In the genomic region with DNA sequence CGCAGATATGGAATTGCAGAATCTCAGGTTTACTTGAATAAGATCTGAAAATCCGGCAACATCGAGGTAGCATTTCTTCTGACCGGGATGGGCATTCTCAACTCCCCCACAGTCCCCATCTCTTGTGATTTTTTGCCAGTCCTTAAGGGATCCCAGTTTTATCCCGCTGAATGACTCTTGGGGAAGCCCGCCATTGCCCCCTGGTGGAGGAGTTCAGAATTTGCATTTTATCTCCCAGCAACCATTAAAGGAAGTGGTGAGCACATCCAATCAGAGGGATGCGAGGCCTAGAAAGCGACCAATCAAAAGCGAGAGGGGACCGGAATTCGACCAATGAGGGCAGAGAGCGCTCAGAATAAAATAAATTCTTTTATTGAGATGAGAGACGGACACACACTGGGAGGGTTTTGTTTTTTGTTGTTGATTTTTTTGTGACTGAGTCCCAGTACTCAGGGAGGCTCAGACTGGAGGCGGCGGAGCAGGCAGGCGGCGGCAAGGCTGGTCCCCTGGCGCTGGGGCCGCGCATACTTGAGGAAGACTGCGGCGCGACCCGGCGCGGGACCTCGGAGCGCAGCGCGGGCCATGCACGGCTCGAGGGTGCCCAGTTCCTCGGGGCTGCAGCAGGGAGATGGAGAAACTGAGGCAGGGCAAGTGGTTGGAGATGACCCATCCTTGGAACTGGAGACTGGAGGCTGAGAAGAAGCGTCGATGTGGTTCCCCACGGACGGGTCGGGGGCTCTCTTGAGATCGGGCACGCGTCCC, we compare ENCODE assay signal across 8 cellular contexts. TPM values are rescaled to one million over a fixed set of nuclear protein-coding genes. Genes with fewer than 3 reads are reported as not detected.
DNase-seq lines count a peak whose midpoint lies in the region; ATAC-seq and TF ChIP-seq lines count a peak whose summit lies in the region.

No MANE protein-coding gene starts in this region.

- no peaks in the 10 kb centered on the region for H3K36me3 Mint-ChIP-seq in activated CD4-positive, alpha-beta T cell treated with anti-CD3 and anti-CD28 coated beads for 36 hours (ENCODE audit: low read depth)

- H3K4me3 Mint-ChIP-seq in activated CD4-positive, alpha-beta T cell treated with anti-CD3 and anti-CD28 coated beads for 36 hours, result no peak overlapping the region

- peak; percentile 93 for TF ChIP-seq CTCF in C4-2B (conservative IDR thresholded peaks at IDR 0.05)

- intact Hi-C loops in activated CD4-positive, alpha-beta T cell treated with anti-CD3 and anti-CD28 coated beads for 36 hours (cut with DNase I, micrococcal nuclease), result loop anchor here (1.0 to 2.0 kb wide), 4 partner anchors 31 to 429 kb away; a partner anchor contains a TSS
- intact Hi-C loops in left colon (cut with DNase I, micrococcal nuclease), result loop anchor here in 1 of 2 donors (5.0 kb wide), 1 partner anchor 85 kb away; no protein-coding TSS in a partner anchor

- H3K4me1 Mint-ChIP-seq in activated CD4-positive, alpha-beta T cell treated with anti-CD3 and anti-CD28 coated beads for 36 hours, result peaks cover 13% of the 10 kb centered on the region

- CTCF ChIA-PET in activated CD4-positive, alpha-beta T cell treated with anti-CD3 and anti-CD28 coated beads for 36 hours (lab: Charles Lee), result no interaction called here

- POLR2A ChIA-PET in activated CD4-positive, alpha-beta T cell treated with anti-CD3 and anti-CD28 coated beads for 36 hours (lab: Charles Lee), result no interaction called here

- no peak overlapping the region for H3K27ac Mint-ChIP-seq in activated CD4-positive, alpha-beta T cell treated with anti-CD3 and anti-CD28 coated beads for 36 hours

- peaks cover 58% of the 10 kb centered on the region for H3K27me3 Mint-ChIP-seq in activated CD4-positive, alpha-beta T cell treated with anti-CD3 and anti-CD28 coated beads for 36 hours

- no peak overlapping the region for H3K27ac ChIP-seq in C4-2B

- ATAC-seq in HG02870 (IDR thresholded peaks at IDR 0.05; ENCODE audit: unreplicated experiment) (peak; percentile 58), left colon (peak; percentile 70), HG03159 (IDR thresholded peaks at IDR 0.05; ENCODE audit: unreplicated experiment) (no peak)
- peak; percentile 85 for ATAC-seq in activated CD4-positive, alpha-beta T cell treated with anti-CD3 and anti-CD28 coated beads for 36 hours

- H3K9me3 Mint-ChIP-seq in activated CD4-positive, alpha-beta T cell treated with anti-CD3 and anti-CD28 coated beads for 36 hours (ENCODE audit: low read depth), result peaks cover 2% of the 10 kb centered on the region

- DNase-seq in NCI-H526 (lab: John Stamatoyannopoulos, UW) (peak; percentile 87), cerebellum (ENCODE audit: low spot score) (peak; percentile 96), left colon (peak; percentile 67 to 75)
- peak; percentile 84 for DNase-seq in activated CD4-positive, alpha-beta T cell treated with anti-CD3 and anti-CD28 coated beads for 36 hours
- peak; percentile 80 for DNase-seq in stimulated activated CD4-positive, alpha-beta T cell treated with anti-CD3 and anti-CD28 coated beads, Interleukin-4, amount 100 ng/mL, for 24 hours

RNA-seq across cellular contexts. Expression of a gene that starts 3.9 kb away (rescaled TPM):
- total RNA-seq in activated CD4-positive, alpha-beta T cell treated with anti-CD3 and anti-CD28 coated beads for 36 hours, result not detected
- total RNA-seq in cerebellum (15.0 TPM), left colon (under 1 TPM; 0.37 to 0.45 TPM)

RNA-seq across cellular contexts. Expression of a gene that starts 4.5 kb away (rescaled TPM):
- total RNA-seq in activated CD4-positive, alpha-beta T cell treated with anti-CD3 and anti-CD28 coated beads for 36 hours, result under 1 TPM in 1 of 2 experiments, not detected in 1; 0.12 TPM
- total RNA-seq in cerebellum (0.18 TPM), left colon (under 1 TPM in 1 of 2 donors, not detected in 1; 0.24 TPM)

RNA-seq across cellular contexts. Expression of a gene that starts 30.8 kb away (rescaled TPM):
- total RNA-seq in activated CD4-positive, alpha-beta T cell treated with anti-CD3 and anti-CD28 coated beads for 36 hours, result 10 to 100 TPM in 1 of 2 experiments, 1 to 10 TPM in 1; 8.7 to 10.8 TPM
- 17.7 TPM for total RNA-seq in cerebellum
- 10 to 100 TPM; 10.7 to 11.7 TPM for total RNA-seq in left colon

Comparison
In these comparisons a context has a peak if more than half of its experiments do, and no peak if none do; other contexts are left out.
1. RNA of a gene that starts 3.9 kb away (total RNA-seq): 15.0 TPM in cerebellum (single experiment); 0.37 to 0.45 TPM in left colon and not detected in activated CD4-positive, alpha-beta T cell treated with anti-CD3 and anti-CD28 coated beads for 36 hours; every median in the first group is over 10 times any median in the second.
2. Peak in every context shown above with its lines, with median percentiles within 50 percentile points of each other: DNase-seq.